8 cellular contexts compared by ENCODE assay signal in the genomic region with DNA sequence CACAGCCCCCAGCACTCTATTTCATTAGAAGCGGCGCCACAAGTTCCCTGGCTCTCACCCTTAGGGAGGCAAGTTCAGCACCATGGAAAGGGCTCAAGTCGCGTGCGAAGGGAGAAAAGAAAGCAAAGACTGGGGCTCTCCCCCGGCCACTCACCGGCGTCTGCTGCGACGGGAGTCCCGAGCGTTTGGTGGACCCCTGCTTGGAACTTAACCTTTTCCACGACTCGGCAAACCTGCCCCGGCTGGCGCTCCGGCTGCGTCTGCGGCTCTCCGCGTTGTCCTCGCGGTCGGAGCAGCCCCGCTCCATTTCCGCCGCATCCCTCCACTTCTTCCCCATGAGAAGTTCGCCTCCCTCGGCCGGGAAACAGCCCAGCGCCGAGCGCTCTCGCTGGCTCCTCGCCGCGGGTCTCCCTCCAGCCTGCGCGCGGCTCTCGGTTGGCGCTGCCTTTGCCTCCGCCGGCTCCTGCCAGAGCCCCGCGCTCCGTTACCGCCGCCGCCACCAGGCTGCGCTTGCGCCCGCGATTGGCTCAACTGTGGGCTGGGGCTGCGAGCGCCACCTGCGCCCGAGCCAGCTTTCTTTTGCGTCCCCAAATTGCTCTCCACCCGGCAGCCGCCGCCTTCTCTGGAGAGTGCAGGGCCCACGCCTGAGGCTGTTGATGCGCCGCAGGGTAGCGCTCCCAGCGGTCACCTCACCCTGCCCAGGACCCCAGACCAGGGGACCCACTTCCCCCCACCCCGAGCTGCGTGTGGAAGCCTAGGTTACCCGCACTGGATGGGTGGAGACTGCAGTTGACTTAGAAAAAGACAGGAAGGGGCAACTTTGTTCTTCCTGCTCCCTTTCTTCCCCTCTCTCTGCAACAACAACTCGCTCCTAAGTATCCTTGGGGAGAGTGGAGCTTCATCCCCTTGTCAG.
DNase-seq lines count a peak whose midpoint lies in the region; ATAC-seq and TF ChIP-seq lines count a peak whose summit lies in the region.

No MANE protein-coding gene starts in this region.

- H3K4me3 ChIP-seq in PC-3 (ENCODE audit: low read length), result no peak overlapping the region
- H3K4me3 ChIP-seq in cardiac fibroblast (replicated peaks in 1 of 2; ENCODE audit: low read depth in 2 of 2, low read length in 2 of 2), result peak overlapping the region; percentile 40 to 44

- BruUV-seq in PC-3 (replicated peaks; lab: Mats Ljungman, UMichigan), result no TSS peak

- ATAC-seq in GM19351 (IDR thresholded peaks at IDR 0.05; ENCODE audit: unreplicated experiment), result peak; percentile 76
- ATAC-seq in HG03378 (IDR thresholded peaks at IDR 0.05; ENCODE audit: unreplicated experiment), result peak; percentile 89
- ATAC-seq in PC-3, result no peak

- no peak overlapping the region for H2AFZ ChIP-seq in PC-3 (ENCODE audit: low read length)

- intact Hi-C loops in PC-3 (cut with micrococcal nuclease), result no loop called here

- peaks cover 38% of the 10 kb centered on the region for H3K27me3 ChIP-seq in PC-3 (ENCODE audit: low read length)

- H3K27ac ChIP-seq in PC-3 (ENCODE audit: low read length), result no peak overlapping the region

- TF ChIP-seq CTCF in PC-3 (conservative IDR thresholded peaks at IDR 0.05; ENCODE audit: low read depth, low read length) (no peak), cardiac fibroblast (IDR thresholded peaks at IDR 0.05; ENCODE audit: low read depth, low read length) (no peak)

- H3F3A ChIP-seq in PC-3 (ENCODE audit: low read length, unreplicated experiment), result no peaks in the 10 kb centered on the region

- H3K4me2 ChIP-seq in PC-3 (ENCODE audit: low read length), result no peak overlapping the region

- no peaks in the 10 kb centered on the region for H3K4me1 ChIP-seq in PC-3 (ENCODE audit: insufficient read depth, low read length)

- POLR2A ChIA-PET in PC-3 (lab: Charles Lee; ENCODE audit: unreplicated experiment), result no interaction called here

- no peaks in the 10 kb centered on the region for H3K79me2 ChIP-seq in PC-3 (ENCODE audit: low read length)

- H4K20me1 ChIP-seq in PC-3 (ENCODE audit: low read length), result no peaks in the 10 kb centered on the region

- DNase-seq in DMS 273 treated with DMSO at 0.1 percent for 48 hours (lab: John Stamatoyannopoulos, UW), result peak; percentile 45
- DNase-seq in PC-3, result peak; percentile 38
- DNase-seq in cardiac fibroblast (ENCODE audit: low read depth in 2 of 2), result peak; percentile 57 to 60
- peak; percentile 92 for DNase-seq in islet precursor cell
- peak; percentile 4 for DNase-seq in stimulated activated CD4-positive, alpha-beta T cell treated with anti-CD3 and anti-CD28 coated beads, Interleukin-12 subunit alpha, Interleukin-12 subunit beta, amount 100 ng/mL, for 4 hours
- DNase-seq in T-helper 9 cell, result no peak

- no peaks in the 10 kb centered on the region for H3K9me2 ChIP-seq in PC-3 (replicated peaks; ENCODE audit: low read length)

- no peaks in the 10 kb centered on the region for H3K36me3 ChIP-seq in PC-3 (ENCODE audit: low read depth, low read length)

- H3K9me3 ChIP-seq in PC-3 (ENCODE audit: low read length), result no peaks in the 10 kb centered on the region

- no peak overlapping the region for H3K9ac ChIP-seq in PC-3 (ENCODE audit: low read length)

- CTCF ChIA-PET in PC-3 (lab: Charles Lee), result no interaction called here
